ENCODE assay signal across 8 cellular contexts in genomic region chr4:101191302-101192098, GRCh38.
DNase-seq lines count a peak whose midpoint lies in the region; ATAC-seq and TF ChIP-seq lines count a peak whose summit lies in the region.

No MANE protein-coding gene starts in this region.

- H2AK9ac ChIP-seq in IMR-90 (replicated peaks; ENCODE audit: low read depth, low read length, poor library complexity) = no peak overlapping the region

- H3K27ac ChIP-seq in IMR-90 (ENCODE audit: insufficient read depth, low read length) = peak overlapping the region; percentile 26; the same call in 1 of the 2 replicates

- H3K4me1 Mint-ChIP-seq in stimulated activated memory B cell treated with anti-CD40 and anti-IgM and Interleukin-4, amounts not matched to agents 10 μg/mL and 1 μg/mL and 100 μg/mL, for 72 hours = peaks cover 40% of the 10 kb centered on the region

- no peak overlapping the region for H3K4ac ChIP-seq in IMR-90 (ENCODE audit: low read depth, low read length)

- H3K9ac ChIP-seq in IMR-90 (ENCODE audit: low read depth, low read length) = no peak overlapping the region

- peak overlapping the region; percentile 14 for H2BK5ac ChIP-seq in IMR-90 (ENCODE audit: low read depth, low read length, poor library complexity, severe bottlenecking)

- peak overlapping the region; percentile 41 for H3K27ac Mint-ChIP-seq in stimulated activated memory B cell treated with anti-CD40 and anti-IgM and Interleukin-4, amounts not matched to agents 10 μg/mL and 1 μg/mL and 100 μg/mL, for 72 hours

- intact Hi-C loops in IMR-90 (cut with micrococcal nuclease) = no loop called here

- peak; percentile 92 for DNase-seq in IMR-90
- peak; percentile 20 to 73 for DNase-seq in cerebellar nuclear complex (lab: John Stamatoyannopoulos, UW)
- DNase-seq in kidney tubule cell (ENCODE audit: low spot score) = peak; percentile 35

- no peak overlapping the region for H3K18ac ChIP-seq in IMR-90 (ENCODE audit: low read depth, low read length)

- H3K4me3 ChIP-seq in IMR-90 (ENCODE audit: insufficient read depth, low read depth, low read length) = no peak overlapping the region

- peak overlapping the region; percentile 10; the same call in 1 of the 2 replicates for H4K91ac ChIP-seq in IMR-90 (ENCODE audit: insufficient read depth, low read depth, low read length)

- H3K27me3 ChIP-seq in IMR-90 (ENCODE audit: control insufficient read depth, insufficient read depth, low read length) = no peaks in the 10 kb centered on the region

- H3K9me3 ChIP-seq in IMR-90 (ENCODE audit: control insufficient read depth, insufficient read depth, low read length) = no peaks in the 10 kb centered on the region

- H3K4me3 Mint-ChIP-seq in stimulated activated memory B cell treated with anti-CD40 and anti-IgM and Interleukin-4, amounts not matched to agents 10 μg/mL and 1 μg/mL and 100 μg/mL, for 72 hours = no peak overlapping the region

- H3K4me1 ChIP-seq in IMR-90 (ENCODE audit: control insufficient read depth, insufficient read depth, low read length) = peaks cover 4% of the 10 kb centered on the region

- CTCF ChIA-PET in IMR-90 (lab: Yijun Ruan, JAX) = interaction anchor here (0.6 kb wide), 1 partner anchor 1239 kb away, joined by 7 read pairs; no protein-coding TSS in a partner anchor

- H2AK5ac ChIP-seq in IMR-90 (ENCODE audit: low read depth, low read length) = no peak overlapping the region

- no peak for TF ChIP-seq RAD21 in IMR-90 (IDR thresholded peaks at IDR 0.05; ENCODE audit: low read length)

- no peak overlapping the region for H2BK120ac ChIP-seq in IMR-90 (ENCODE audit: low read depth, low read length)

- dilution Hi-C loops in IMR-90 (cut with HindIII; ENCODE audit: low sequenced_read_pairs, unreplicated experiment) = no loop called here

- peak overlapping the region; percentile 51; the same call in 1 of the 2 replicates for H3K4me2 ChIP-seq in IMR-90 (ENCODE audit: low read depth, low read length)

- H4K5ac ChIP-seq in IMR-90 (ENCODE audit: low read depth, low read length) = no peak overlapping the region

- no peaks in the 10 kb centered on the region for H3K27me3 Mint-ChIP-seq in stimulated activated memory B cell treated with anti-CD40 and anti-IgM and Interleukin-4, amounts not matched to agents 10 μg/mL and 1 μg/mL and 100 μg/mL, for 72 hours

- peak; percentile 94 for ATAC-seq in IMR-90 (ENCODE audit: low read depth)
- ATAC-seq in stimulated activated memory B cell treated with anti-CD40 and anti-IgM and Interleukin-4, amounts not matched to agents 10 μg/mL and 1 μg/mL and 100 μg/mL, for 72 hours = no peak
- no peak for ATAC-seq in GM21825 (IDR thresholded peaks at IDR 0.05; ENCODE audit: unreplicated experiment)
- ATAC-seq in HG02840 (IDR thresholded peaks at IDR 0.05; ENCODE audit: low FRiP score, unreplicated experiment) = no peak
- ATAC-seq in GM21717 (IDR thresholded peaks at IDR 0.05; ENCODE audit: unreplicated experiment) = no peak
- ATAC-seq in HG03097 (IDR thresholded peaks at IDR 0.05; ENCODE audit: low FRiP score, unreplicated experiment) = no peak

- no peak overlapping the region for H2BK15ac ChIP-seq in IMR-90 (ENCODE audit: low read depth, low read length)

- no peaks in the 10 kb centered on the region for H3K36me3 ChIP-seq in IMR-90 (ENCODE audit: control insufficient read depth, insufficient read depth, low read length)

- 0 out of 2 replicates have a peak overlapping the region, but pooled peaks have one; percentile 0 for H3K14ac ChIP-seq in IMR-90 (replicated peaks; ENCODE audit: low read depth, low read length)

- TF ChIP-seq CTCF in IMR-90 (conservative IDR thresholded peaks at IDR 0.05; ENCODE audit: low read depth, low read length) = no peak

- TF ChIP-seq POLR2A in IMR-90 (IDR thresholded peaks at IDR 0.05; ENCODE audit: low read depth, low read length) = no peak

- POLR2A ChIA-PET in IMR-90 (lab: Charles Lee; ENCODE audit: unreplicated experiment) = no interaction called here

- peaks cover 14 to 24% of the 10 kb centered on the region in 2 experiments; a peak in 3 of 4 replicates for H3K79me1 ChIP-seq in IMR-90 (ENCODE audit: low read depth in 1 of 2, low read length in 2 of 2)

- no TSS peak for BruUV-seq in IMR-90 (replicated peaks; lab: Mats Ljungman, UMichigan)

- peak overlapping the region; percentile 24 for H2AFZ ChIP-seq in IMR-90 (replicated peaks; ENCODE audit: low read length, poor library complexity)

- no peaks in the 10 kb centered on the region for H3K9me1 ChIP-seq in IMR-90 (ENCODE audit: insufficient read depth, low read length)

- H4K20me1 ChIP-seq in IMR-90 (ENCODE audit: insufficient read depth, low read length) = no peaks in the 10 kb centered on the region; the same call in 1 of the 2 replicates

- no peak overlapping the region for H3K56ac ChIP-seq in IMR-90 (ENCODE audit: extremely low read depth, insufficient read depth, low read length)

- H2BK20ac ChIP-seq in IMR-90 (ENCODE audit: low read depth, low read length) = no peak overlapping the region

- H4K8ac ChIP-seq in IMR-90 (ENCODE audit: low read depth in 2 of 2, low read length in 2 of 2) = no peak overlapping the region

- WGBS in IMR-90 (ENCODE audit: extremely low coverage in 2 of 2, insufficient read length in 1 of 2), 2 experiments = 44% methylated on average over 1 of the region's 4 CpGs; no CpG with 5 or more reads in 1 of the 2 experiments

- H3K23ac ChIP-seq in IMR-90 (ENCODE audit: low read depth, low read length) = no peak overlapping the region

- peaks cover 30% of the 10 kb centered on the region for H3K36me3 Mint-ChIP-seq in stimulated activated memory B cell treated with anti-CD40 and anti-IgM and Interleukin-4, amounts not matched to agents 10 μg/mL and 1 μg/mL and 100 μg/mL, for 72 hours

- H3K9me3 Mint-ChIP-seq in stimulated activated memory B cell treated with anti-CD40 and anti-IgM and Interleukin-4, amounts not matched to agents 10 μg/mL and 1 μg/mL and 100 μg/mL, for 72 hours = no peaks in the 10 kb centered on the region

- in situ Hi-C loops in IMR-90 (cut with MboI; ENCODE audit: low sequenced_read_pairs) = no loop called here

TF ChIP-seq in IMR-90, 13 proteins besides CTCF, POLR2A, EP300 and RAD21:
- TF ChIP-seq CEBPB (IDR thresholded peaks at IDR 0.05; ENCODE audit: low read depth, low read length) (peak; percentile 31; the same call in 1 of the 2 replicates), MAFK (IDR thresholded peaks at IDR 0.05; ENCODE audit: low read depth, low read length) (0 out of 2 replicates have a peak, but pooled peaks have one; percentile 1), SMC3 (IDR thresholded peaks at IDR 0.05; ENCODE audit: low read depth, low read length) (no peak)
TF ChIP-seq in IMR-90: peak in this region for 2.

Comparison
In these comparisons a context has a peak if more than half of its experiments do, and no peak if none do; other contexts are left out.
1. DNase-seq: peak in every context shown above with its lines; median percentile 92 in IMR-90; 46 in cerebellar nuclear complex; 35 in kidney tubule cell.